In genomic region chr10:61897671-61898434, GRCh38 we compare ENCODE assay signal across 8 cellular contexts. TPM values are rescaled to one million over a fixed set of nuclear protein-coding genes. Genes with fewer than 3 reads are reported as not detected.
DNase-seq lines count a peak whose midpoint lies in the region; ATAC-seq and TF ChIP-seq lines count a peak whose summit lies in the region.

No MANE protein-coding gene starts in this region.

- no peak for TF ChIP-seq POLR2A in tibial nerve (IDR thresholded peaks at IDR 0.05)

- no peaks in the 10 kb centered on the region for H3K27me3 ChIP-seq in tibial nerve

- TF ChIP-seq CTCF in endothelial cell (IDR thresholded peaks at IDR 0.05; ENCODE audit: unreplicated experiment) (no peak), tibial nerve (IDR thresholded peaks at IDR 0.05) (peak; percentile 41 to 57 (median 42))

- peak overlapping the region; percentile 12 for H3K4me3 ChIP-seq in mesodermal cell (ENCODE audit: extremely low read depth, insufficient read depth, low read length, poor library complexity, severe bottlenecking)
- H3K4me3 ChIP-seq in tibial nerve = peak overlapping the region; percentile 24 to 48 (median 32)

- peak in 1 of 2 donors; percentile 5 for TF ChIP-seq EP300 in tibial nerve (IDR thresholded peaks at IDR 0.05)

- H3K4me1 ChIP-seq in mesodermal cell (ENCODE audit: control insufficient read depth, insufficient read depth, low read length, poor library complexity, severe bottlenecking) = peaks cover 20% of the 10 kb centered on the region
- peaks cover 0 to 32% (median 12%) of the 10 kb centered on the region in 4 donors for H3K4me1 ChIP-seq in tibial nerve

- no peaks in the 10 kb centered on the region for H3K27me3 Mint-ChIP-seq in stimulated activated naive CD8-positive, alpha-beta T cell treated with anti-CD3 and anti-CD28 coated beads, Interleukin-15, Interleukin-2, amounts not matched to agents 100 ng/mL and 50 ng/mL, for 24 hours
- no peaks in the 10 kb centered on the region for H3K27me3 Mint-ChIP-seq in T-cell
- H3K27me3 Mint-ChIP-seq in endothelial cell (ENCODE audit: unreplicated experiment) = peaks cover 1% of the 10 kb centered on the region

- no peak for ATAC-seq in stimulated activated naive CD8-positive, alpha-beta T cell treated with anti-CD3 and anti-CD28 coated beads, Interleukin-15, Interleukin-2, amounts not matched to agents 100 U/mL and 50 U/mL, for 24 hours
- ATAC-seq in T-cell (replicated peaks in 1 of 4) (no peak), HG02884 (IDR thresholded peaks at IDR 0.05; ENCODE audit: unreplicated experiment) (no peak), HG02852 (IDR thresholded peaks at IDR 0.05; ENCODE audit: unreplicated experiment) (no peak)

- H3K27ac ChIP-seq in mesodermal cell (ENCODE audit: low read depth, low read length, severe bottlenecking) = no peak overlapping the region
- H3K27ac ChIP-seq in tibial nerve = peak overlapping the region; percentile 17 to 55 (median 40)

- CTCF ChIA-PET in T-cell (lab: Charles Lee) = interaction anchor here (0.6 to 4.4 kb wide), 14 partner anchors 27 to 367 kb away, joined by 3 to 36 read pairs (median 5); no protein-coding TSS in a partner anchor

- H3K4me1 Mint-ChIP-seq in stimulated activated naive CD8-positive, alpha-beta T cell treated with anti-CD3 and anti-CD28 coated beads, Interleukin-15, Interleukin-2, amounts not matched to agents 100 ng/mL and 50 ng/mL, for 24 hours (ENCODE audit: low read depth) = peaks cover 50% of the 10 kb centered on the region
- peaks cover 34 to 42% (median 36%) of the 10 kb centered on the region in 3 donors for H3K4me1 Mint-ChIP-seq in T-cell
- peaks cover 29% of the 10 kb centered on the region for H3K4me1 Mint-ChIP-seq in endothelial cell (ENCODE audit: unreplicated experiment)

- H3K9me3 Mint-ChIP-seq in stimulated activated naive CD8-positive, alpha-beta T cell treated with anti-CD3 and anti-CD28 coated beads, Interleukin-15, Interleukin-2, amounts not matched to agents 100 ng/mL and 50 ng/mL, for 24 hours = no peaks in the 10 kb centered on the region
- H3K9me3 Mint-ChIP-seq in T-cell (no peaks in the 10 kb centered on the region), endothelial cell (ENCODE audit: unreplicated experiment) (no peaks in the 10 kb centered on the region)

- 7 to 59% methylated on average over 3 to 7 of the region's 10 CpGs for WGBS in mesodermal cell (ENCODE audit: insufficient coverage in 2 of 2), 2 experiments
- WGBS in tibial nerve, 2 donors = 27% methylated on average over 10 of the region's 10 CpGs

- DNase-seq in stimulated activated naive CD8-positive, alpha-beta T cell treated with anti-CD3 and anti-CD28 coated beads, Interleukin-15, Interleukin-2, amounts not matched to agents 100 U/mL and 50 U/mL, for 24 hours = no peak
- DNase-seq in T-cell (peak in 9 of 34 experiments; percentile 7 to 34 (median 14)), endothelial cell (ENCODE audit: low spot score) (peak; percentile 29), tibial nerve (ENCODE audit: low spot score in 2 of 2) (peak; percentile 38 to 48)

- no peaks in the 10 kb centered on the region for H3K36me3 ChIP-seq in mesodermal cell (ENCODE audit: control insufficient read depth, insufficient read depth, low read length)
- H3K36me3 ChIP-seq in tibial nerve = no peaks in the 10 kb centered on the region

- no peaks in the 10 kb centered on the region for H3K9me3 ChIP-seq in mesodermal cell (ENCODE audit: control insufficient read depth, low read length)
- no peaks in the 10 kb centered on the region for H3K9me3 ChIP-seq in tibial nerve

- H3K4me3 Mint-ChIP-seq in stimulated activated naive CD8-positive, alpha-beta T cell treated with anti-CD3 and anti-CD28 coated beads, Interleukin-15, Interleukin-2, amounts not matched to agents 100 ng/mL and 50 ng/mL, for 24 hours = peak overlapping the region; percentile 76
- H3K4me3 Mint-ChIP-seq in T-cell = peak overlapping the region; percentile 76 to 83 (median 81)
- H3K4me3 Mint-ChIP-seq in endothelial cell (ENCODE audit: unreplicated experiment) = peak overlapping the region; percentile 87

- POLR2A ChIA-PET in T-cell (lab: Charles Lee) = interaction anchor here (0.5 to 0.6 kb wide), 4 partner anchors 76 to 270 kb away, joined by 3 to 12 read pairs (median 4); no protein-coding TSS in a partner anchor

- peaks cover 6% of the 10 kb centered on the region for H3K36me3 Mint-ChIP-seq in stimulated activated naive CD8-positive, alpha-beta T cell treated with anti-CD3 and anti-CD28 coated beads, Interleukin-15, Interleukin-2, amounts not matched to agents 100 ng/mL and 50 ng/mL, for 24 hours (ENCODE audit: low read depth)
- H3K36me3 Mint-ChIP-seq in T-cell (no peaks in the 10 kb centered on the region), endothelial cell (ENCODE audit: low read depth, unreplicated experiment) (no peaks in the 10 kb centered on the region)

- H3K27ac Mint-ChIP-seq in stimulated activated naive CD8-positive, alpha-beta T cell treated with anti-CD3 and anti-CD28 coated beads, Interleukin-15, Interleukin-2, amounts not matched to agents 100 ng/mL and 50 ng/mL, for 24 hours = peak overlapping the region; percentile 89
- H3K27ac Mint-ChIP-seq in T-cell (peak overlapping the region; percentile 67 to 76), endothelial cell (ENCODE audit: unreplicated experiment) (no peak overlapping the region)

RNA-seq across cellular contexts. Expression of gene ARID5B, which starts 3.6 kb away (rescaled TPM):
- 10 to 100 TPM; 34.0 to 75.5 (median 42.5) TPM for total RNA-seq in T-cell
- 0.62 TPM for total RNA-seq in endothelial cell (ENCODE audit: unreplicated experiment)
- 15.7 TPM for polyA plus RNA-seq in mesodermal cell (2013, experiment 1 of 2)
- polyA plus RNA-seq in mesodermal cell (2013, experiment 2 of 2) = 13.2 TPM
- 10 to 100 TPM; 47.4 to 82.2 (median 62.6) TPM for total RNA-seq in tibial nerve

Comparison
In these comparisons a context has a peak if more than half of its experiments do, and no peak if none do; other contexts are left out.
1. RNA of gene ARID5B, which starts 3.6 kb away (total RNA-seq): 47.4 to 82.2 TPM in tibial nerve and 34.0 to 75.5 TPM in T-cell; 0.62 TPM in endothelial cell (single experiment); every median in the first group is over 10 times any median in the second.
2. Peak in every context shown above with its lines, with median percentiles within 50 percentile points of each other: H3K4me3 Mint-ChIP-seq.